Comparison of ENCODE assay signal across 1 cellular context in genomic region chr7:67636363-67637355, GRCh38.
TF ChIP-seq lines count a peak whose summit lies in the region.

No MANE protein-coding gene starts in this region.

TF ChIP-seq in liver, 16 proteins besides CTCF, POLR2A, EP300 and RAD21 (continued from another document):
- no peak for TF ChIP-seq REST (IDR thresholded peaks at IDR 0.05)
